8 cellular contexts compared by ENCODE assay signal in the genomic region with DNA sequence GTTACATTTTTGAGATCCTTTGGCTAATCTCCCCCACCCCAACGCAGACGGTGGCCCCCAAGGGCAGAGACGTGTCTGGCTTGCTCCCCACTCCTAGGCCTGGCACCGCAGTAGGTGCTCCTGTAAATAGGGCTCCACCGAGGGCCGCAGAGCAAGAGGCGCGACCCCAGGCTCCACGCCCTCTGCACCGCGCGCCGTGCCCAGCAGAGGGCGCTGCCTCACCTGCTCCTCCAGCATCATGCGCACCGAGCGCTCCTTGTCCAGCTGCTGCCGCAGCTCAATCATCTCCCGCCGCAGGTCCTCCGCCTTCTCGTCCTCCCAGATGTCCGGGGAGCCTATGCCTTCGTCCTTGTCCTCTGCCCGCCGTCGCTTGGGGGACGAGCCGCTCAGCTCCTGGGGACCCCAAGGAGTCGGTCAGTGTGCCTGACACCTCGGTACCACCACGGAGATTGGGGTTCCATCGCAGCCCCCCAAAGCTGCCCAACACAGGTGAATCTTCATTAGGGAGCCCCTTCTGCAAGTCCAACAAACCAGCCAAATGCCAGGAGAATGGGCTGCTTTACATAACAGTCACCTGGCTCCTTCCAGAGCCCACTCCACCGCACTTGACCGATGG. TPM values are rescaled to one million over a fixed set of nuclear protein-coding genes. Genes with fewer than 3 reads are reported as not detected.
DNase-seq lines count a peak whose midpoint lies in the region; ATAC-seq and TF ChIP-seq lines count a peak whose summit lies in the region.

No MANE protein-coding gene starts in this region.

- POLR2A ChIA-PET in BJ (lab: Charles Lee): no interaction called here

- CTCF ChIA-PET in BJ (lab: Yijun Ruan, JAX): interaction anchor here (0.7 to 1.6 kb wide), 6 partner anchors 9 to 298 kb away, joined by 3 to 11 read pairs (median 3); no protein-coding TSS in a partner anchor

- no peaks in the 10 kb centered on the region for H3K27me3 ChIP-seq in BJ (ENCODE audit: control insufficient read depth, insufficient read depth, low read length)
- no peaks in the 10 kb centered on the region for H3K27me3 ChIP-seq in HL-60 (ENCODE audit: insufficient read depth, poor library complexity, severe bottlenecking)

- peaks cover 10% of the 10 kb centered on the region for H3K36me3 ChIP-seq in BJ (ENCODE audit: control insufficient read depth, insufficient read depth, low read length)

- no peak overlapping the region for H3K27ac ChIP-seq in HL-60 (replicated peaks)

- H3K4me3 ChIP-seq in BJ (ENCODE audit: low read depth, low read length): no peak overlapping the region
- H3K4me3 ChIP-seq in HL-60 (replicated peaks; ENCODE audit: insufficient read depth, low read length): no peak overlapping the region
- no peak overlapping the region for H3K4me3 ChIP-seq in foreskin fibroblast (ENCODE audit: low read depth in 1 of 2, low read length in 2 of 2)

- no peak for DNase-seq in BJ (ENCODE audit: low read depth)
- DNase-seq in HL-60 (ENCODE audit: low read depth in 1 of 2, low spot score in 1 of 2): peak in 1 of 2 experiments; percentile 15
- DNase-seq in activated CD8-positive, alpha-beta memory T cell treated with anti-CD3 and anti-CD28 coated beads, Interleukin-2, amount 50 U/mL, for 48 hours: peak; percentile 89
- DNase-seq in foreskin fibroblast: peak in 1 of 2 donors; percentile 51
- DNase-seq in stimulated activated CD4-positive, alpha-beta T cell treated with anti-CD3 and anti-CD28 coated beads, Interleukin-15, amount 100 ng/mL, for 48 hours (ENCODE audit: low read depth in 2 of 2): peak; percentile 22 to 39
- no peak for DNase-seq in NCI-H1092 treated with DMSO at 0.1 percent for 48 hours (lab: John Stamatoyannopoulos, UW)
- no peak for DNase-seq in C1 segment of cervical spinal cord (lab: John Stamatoyannopoulos, UW)

- TF ChIP-seq CTCF in BJ (IDR thresholded peaks at IDR 0.05; ENCODE audit: insufficient read depth, low read depth, low read length) (peak; percentile 66), HL-60 (IDR thresholded peaks at IDR 0.05; ENCODE audit: insufficient read depth, low read length) (peak; percentile 43), foreskin fibroblast (IDR thresholded peaks at IDR 0.05; ENCODE audit: low read depth, low read length) (peak; percentile 35)

- ATAC-seq in HG03159 (IDR thresholded peaks at IDR 0.05; ENCODE audit: unreplicated experiment): no peak

RNA-seq across cellular contexts. Expression of gene TFAP4, which starts 11.2 kb away (rescaled TPM):
- polyA plus RNA-seq in BJ (2011; rRNA removed): 3.6 and 4.0 TPM in 2 replicates
- 10.9 and 17.1 TPM in 2 replicates for polyA minus RNA-seq in BJ (2011; rRNA and poly(A)+ RNA removed)

RNA-seq across cellular contexts. Expression of gene SRL, which starts 19.8 kb away (rescaled TPM):
- not detected in 2 replicates for polyA plus RNA-seq in BJ (2011; rRNA removed)
- not detected in 2 replicates for polyA minus RNA-seq in BJ (2011; rRNA and poly(A)+ RNA removed)

RNA-seq across cellular contexts. Expression of gene GLIS2, which starts 54.2 kb away (rescaled TPM):
- polyA plus RNA-seq in BJ (2011; rRNA removed): 4.8 and 8.8 TPM in 2 replicates
- polyA minus RNA-seq in BJ (2011; rRNA and poly(A)+ RNA removed): 5.7 and 9.7 TPM in 2 replicates

Comparison
In these comparisons a context has a peak if more than half of its experiments do, and no peak if none do; other contexts are left out.
1. DNase-seq: peak in activated CD8-positive, alpha-beta memory T cell treated with anti-CD3 and anti-CD28 coated beads, Interleukin-2, amount 50 U/mL, for 48 hours (single experiment) and stimulated activated CD4-positive, alpha-beta T cell treated with anti-CD3 and anti-CD28 coated beads, Interleukin-15, amount 100 ng/mL, for 48 hours (2 of 2); none in BJ (single experiment), NCI-H1092 treated with DMSO at 0.1 percent for 48 hours (single experiment) and C1 segment of cervical spinal cord (0 of 14).
2. Peak in every context shown above with its lines, with median percentiles within 50 percentile points of each other: CTCF ChIP-seq.